11 cellular contexts compared by ENCODE assay signal in the genomic region with DNA sequence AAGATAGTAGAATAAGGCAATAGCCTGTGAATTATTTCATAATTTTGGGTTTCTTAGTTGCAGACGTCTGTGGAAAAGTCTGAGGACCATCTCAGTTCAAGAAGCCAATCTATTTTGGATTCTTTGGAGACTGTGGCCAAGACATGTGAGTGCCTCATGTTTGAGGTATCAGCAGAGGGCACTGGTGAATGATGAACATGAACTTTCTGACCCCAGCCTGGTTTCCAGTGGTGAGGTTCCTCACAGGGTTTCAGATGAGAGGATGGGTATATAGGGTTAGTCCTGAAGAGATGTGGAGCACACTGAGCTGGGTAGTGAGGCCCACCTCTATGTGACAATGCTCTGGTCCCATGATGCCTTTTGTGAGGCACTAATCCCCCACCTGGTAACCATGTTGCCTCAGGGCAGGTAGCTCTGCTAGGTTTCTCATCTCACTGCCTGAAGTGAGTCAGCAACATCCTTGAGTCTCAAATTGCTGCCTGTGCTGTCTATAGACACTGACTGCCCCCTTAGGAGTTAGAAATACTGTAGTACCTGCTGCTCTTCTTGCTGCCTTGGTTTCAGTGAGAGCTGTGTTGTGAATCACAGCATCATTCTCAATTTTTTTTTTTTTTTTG. TPM values are rescaled to one million over a fixed set of nuclear protein-coding genes. Genes with fewer than 3 reads are reported as not detected.
DNase-seq lines count a peak whose midpoint lies in the region; ATAC-seq and TF ChIP-seq lines count a peak whose summit lies in the region.
"Had no signal": no experiment of that assay in that cellular context is flagged by ENCODE, and none has a peak within 500 bp of the region (broad histone marks: within the 10 kb centered on the region; RNA-seq: fewer than 3 reads in every experiment).

No MANE protein-coding gene starts in this region.

- no peak overlapping the region for H3K4me2 ChIP-seq in mesenchymal stem cell (ENCODE audit: low read length, poor library complexity, severe bottlenecking)

- no peaks in the 10 kb centered on the region for H3K27me3 ChIP-seq in upper lobe of right lung
- no peaks in the 10 kb centered on the region for H3K27me3 ChIP-seq in mesenchymal stem cell (ENCODE audit: control insufficient read depth in 1 of 2, insufficient read depth in 1 of 2, low read length in 2 of 2)

- H3K9me3 ChIP-seq in upper lobe of right lung (no peaks in the 10 kb centered on the region), mesenchymal stem cell (ENCODE audit: control insufficient read depth, low read length) (no peaks in the 10 kb centered on the region)

- no peak overlapping the region for H2AFZ ChIP-seq in mesenchymal stem cell (ENCODE audit: low read depth, low read length)
- H2AFZ ChIP-seq: GM23248 had no signal

- H3K79me1 ChIP-seq in mesenchymal stem cell (replicated peaks; ENCODE audit: low read length, poor library complexity, severe bottlenecking) = no peaks in the 10 kb centered on the region

- no peak overlapping the region for H3K4ac ChIP-seq in mesenchymal stem cell (ENCODE audit: low read depth in 1 of 2, low read length in 2 of 2)

- peak overlapping the region in 1 of 2 experiments; percentile 67 for H2BK12ac ChIP-seq in mesenchymal stem cell (ENCODE audit: low read length in 2 of 2)

- ATAC-seq in stimulated activated naive CD8-positive, alpha-beta T cell treated with anti-CD3 and anti-CD28 coated beads, Interleukin-15, Interleukin-2, amounts not matched to agents 100 U/mL and 50 U/mL, for 24 hours = peak; percentile 36
- no peak for ATAC-seq in stimulated activated naive CD8-positive, alpha-beta T cell treated with anti-CD3 and anti-CD28 coated beads, Interleukin-15, amount 100 ng/mL, for 72 hours
- ATAC-seq in esophagus mucosa (peak; percentile 71), upper lobe of right lung (peak; percentile 74)

- peak overlapping the region in 1 of 2 experiments; percentile 9 for H3K18ac ChIP-seq in mesenchymal stem cell (ENCODE audit: low read depth in 1 of 2, low read length in 2 of 2)

- H3K4me1 ChIP-seq in upper lobe of right lung = peaks cover 17% of the 10 kb centered on the region
- H3K4me1 ChIP-seq in mesenchymal stem cell (ENCODE audit: control insufficient read depth, insufficient read depth, low read depth, low read length) = peaks cover 3% of the 10 kb centered on the region

- no peak overlapping the region for H2BK5ac ChIP-seq in mesenchymal stem cell (ENCODE audit: low read depth, low read length, poor library complexity, severe bottlenecking)

- H3K36me3 ChIP-seq in upper lobe of right lung (no peaks in the 10 kb centered on the region), mesenchymal stem cell (ENCODE audit: control insufficient read depth in 1 of 2, insufficient read depth in 2 of 2, low read depth in 1 of 2, low read length in 2 of 2) (peaks cover 0 to 32% of the 10 kb centered on the region in 2 experiments)

- no peak overlapping the region for H2BK120ac ChIP-seq in mesenchymal stem cell (ENCODE audit: low read depth, low read length)

- TF ChIP-seq CTCF in upper lobe of right lung (IDR thresholded peaks at IDR 0.05) = no peak

- H3K4me3 Mint-ChIP-seq in stimulated activated naive CD8-positive, alpha-beta T cell treated with anti-CD3 and anti-CD28 coated beads, Interleukin-15, amount 100 ng/mL, for 72 hours = no peak overlapping the region
- H3K4me3 Mint-ChIP-seq: CD4-positive, alpha-beta T cell had no signal

- no peak overlapping the region for H2AK5ac ChIP-seq in mesenchymal stem cell (ENCODE audit: low read length, severe bottlenecking)

- no peak overlapping the region for H3K27ac ChIP-seq in upper lobe of right lung
- no peak overlapping the region for H3K27ac ChIP-seq in mesenchymal stem cell (ENCODE audit: low read length, poor library complexity, severe bottlenecking)
- H3K27ac ChIP-seq: GM23248 had no signal

- H4K91ac ChIP-seq in mesenchymal stem cell (ENCODE audit: low read length) = no peak overlapping the region

- H3K23ac ChIP-seq in mesenchymal stem cell (ENCODE audit: low read length in 2 of 2) = no peak overlapping the region

- H3K27ac Mint-ChIP-seq in stimulated activated naive CD8-positive, alpha-beta T cell treated with anti-CD3 and anti-CD28 coated beads, Interleukin-15, amount 100 ng/mL, for 72 hours = no peak overlapping the region
- H3K27ac Mint-ChIP-seq: CD4-positive, alpha-beta T cell had no signal

- no peak for DNase-seq in stimulated activated naive CD8-positive, alpha-beta T cell treated with anti-CD3 and anti-CD28 coated beads, Interleukin-15, Interleukin-2, amounts not matched to agents 100 U/mL and 50 U/mL, for 24 hours
- DNase-seq in stimulated activated naive CD8-positive, alpha-beta T cell treated with anti-CD3 and anti-CD28 coated beads, Interleukin-15, amount 100 ng/mL, for 72 hours = no peak
- DNase-seq in NCI-H226 (peak; percentile 64), upper lobe of right lung (peak; percentile 6), mesenchymal stem cell (no peak), cortex of kidney (lab: John Stamatoyannopoulos, UW) (no peak)
- DNase-seq in stimulated activated naive CD4-positive, alpha-beta T cell treated with Interleukin-2 at 50 U/mL for 16 hours (lab: John Stamatoyannopoulos, UW) = no peak
- DNase-seq: CD4-positive, alpha-beta T cell; GM23248; NCI-H2081 had no signal

- H3K4me1 Mint-ChIP-seq in stimulated activated naive CD8-positive, alpha-beta T cell treated with anti-CD3 and anti-CD28 coated beads, Interleukin-15, amount 100 ng/mL, for 72 hours = no peaks in the 10 kb centered on the region

- H2BK15ac ChIP-seq in mesenchymal stem cell (ENCODE audit: low read depth, poor library complexity, severe bottlenecking) = no peak overlapping the region

- H3K4me3 ChIP-seq in upper lobe of right lung (no peak overlapping the region), mesenchymal stem cell (ENCODE audit: insufficient read depth in 1 of 2, low read depth in 1 of 2, low read length in 2 of 2) (no peak overlapping the region)
- H3K4me3 ChIP-seq: GM23248 had no signal

- H4K8ac ChIP-seq in mesenchymal stem cell (ENCODE audit: low read length) = no peak overlapping the region

- intact Hi-C loops in upper lobe of right lung (cut with DNase I) = no loop called here

- no peaks in the 10 kb centered on the region for H3K27me3 Mint-ChIP-seq in stimulated activated naive CD8-positive, alpha-beta T cell treated with anti-CD3 and anti-CD28 coated beads, Interleukin-15, amount 100 ng/mL, for 72 hours
- H3K27me3 Mint-ChIP-seq: CD4-positive, alpha-beta T cell had no signal

- H3K14ac ChIP-seq in mesenchymal stem cell (ENCODE audit: low read length in 2 of 2) = peak overlapping the region in 1 of 2 experiments; percentile 18

- H3K9me3 Mint-ChIP-seq in stimulated activated naive CD8-positive, alpha-beta T cell treated with anti-CD3 and anti-CD28 coated beads, Interleukin-15, amount 100 ng/mL, for 72 hours = no peaks in the 10 kb centered on the region
- H3K9me3 Mint-ChIP-seq: CD4-positive, alpha-beta T cell had no signal

- 76% methylated on average over 1 of the region's 1 CpG for WGBS in mesenchymal stem cell

- no peak overlapping the region for H3K9ac ChIP-seq in mesenchymal stem cell (ENCODE audit: low read length)
- H3K9ac ChIP-seq: GM23248 had no signal

RNA-seq across cellular contexts. Expression of a gene that starts 32.3 kb away (rescaled TPM):
- 4.5 TPM for total RNA-seq in esophagus mucosa
- total RNA-seq in upper lobe of right lung = 6.8 TPM
- 3.9 TPM for polyA plus RNA-seq in mesenchymal stem cell (2013, experiment 1 of 2)
- 4.5 TPM for polyA plus RNA-seq in mesenchymal stem cell (2013, experiment 2 of 2)

Comparison
In these comparisons a context has a peak if more than half of its experiments do, and no peak if none do; other contexts are left out.
1. DNase-seq: peak in NCI-H226 (single experiment) and upper lobe of right lung (single experiment); none in stimulated activated naive CD8-positive, alpha-beta T cell treated with anti-CD3 and anti-CD28 coated beads, Interleukin-15, Interleukin-2, amounts not matched to agents 100 U/mL and 50 U/mL, for 24 hours (single experiment), stimulated activated naive CD8-positive, alpha-beta T cell treated with anti-CD3 and anti-CD28 coated beads, Interleukin-15, amount 100 ng/mL, for 72 hours (0 of 2), mesenchymal stem cell (single experiment), cortex of kidney (single experiment) and stimulated activated naive CD4-positive, alpha-beta T cell treated with Interleukin-2 at 50 U/mL for 16 hours (single experiment).